18 cellular contexts compared by ENCODE assay signal in genomic region chr18:4802296-4802695, GRCh38.
DNase-seq lines count a peak whose midpoint lies in the region; ATAC-seq and TF ChIP-seq lines count a peak whose summit lies in the region.
"Had no signal": no experiment of that assay in that cellular context is flagged by ENCODE, and none has a peak within 500 bp of the region (broad histone marks: within the 10 kb centered on the region; RNA-seq: fewer than 3 reads in every experiment).

No MANE protein-coding gene starts in this region.

- H3K9ac ChIP-seq in trophoblast cell (ENCODE audit: low read length) = no peak overlapping the region
- H3K9ac ChIP-seq: BLaER1 treated with 17β-estradiol and CSF1 and Interleukin-3, amounts not matched to agents 10 nM and 100 nM had no signal

- no peak overlapping the region for H2BK12ac ChIP-seq in trophoblast cell (ENCODE audit: low read length)

- no peak overlapping the region for H3K14ac ChIP-seq in trophoblast cell (ENCODE audit: low read length)

- H3K27ac ChIP-seq in trophoblast cell (ENCODE audit: low read depth, low read length) (no peak overlapping the region), upper lobe of right lung (no peak overlapping the region), transverse colon (no peak overlapping the region)
- H3K27ac ChIP-seq: 22Rv1; A549; BLaER1 treated with 17β-estradiol and CSF1 and Interleukin-3, amounts not matched to agents 10 nM and 100 nM; C4-2B had no signal

- no peak overlapping the region for H3K4me2 ChIP-seq in trophoblast cell (ENCODE audit: low read length)
- H3K4me2 ChIP-seq: A549; BLaER1 treated with 17β-estradiol and CSF1 and Interleukin-3, amounts not matched to agents 10 nM and 100 nM had no signal

- H3K36me3 ChIP-seq in trophoblast cell (ENCODE audit: control insufficient read depth in 1 of 2, insufficient read depth in 2 of 2, low read length in 2 of 2) (no peaks in the 10 kb centered on the region), upper lobe of right lung (no peaks in the 10 kb centered on the region), transverse colon (no peaks in the 10 kb centered on the region)
- H3K36me3 ChIP-seq: BLaER1 treated with 17β-estradiol and CSF1 and Interleukin-3, amounts not matched to agents 10 nM and 100 nM had no signal

- DNase-seq in GM12865 (ENCODE audit: low read depth) (peak; percentile 3), trophoblast cell (peak; percentile 27 to 71), upper lobe of right lung (no peak), transverse colon (no peak)
- DNase-seq: AML-193; Caco-2; Calu3; CD4-positive, alpha-beta T cell; CD8-positive, alpha-beta T cell; DMS79 treated with DMSO at 0.1 percent for 48 hours; GF-D8 had no signal

- no peak overlapping the region for H4K91ac ChIP-seq in trophoblast cell (ENCODE audit: low read depth, low read length)

- H3K79me1 ChIP-seq in trophoblast cell (ENCODE audit: low read length) = peaks cover 2% of the 10 kb centered on the region

- WGBS in trophoblast cell (ENCODE audit: extremely low coverage, insufficient coverage, insufficient read length) = no CpG with 5 or more reads among the region's 2 CpGs
- 55 to 60% methylated on average over 1 to 2 of the region's 2 CpGs for WGBS in transverse colon (ENCODE audit: low coverage in 1 of 2), 2 donors

- no peak for TF ChIP-seq POLR2A in transverse colon (IDR thresholded peaks at IDR 0.05)

- H2BK120ac ChIP-seq in trophoblast cell (ENCODE audit: insufficient read depth, low read length, poor library complexity) = no peak overlapping the region

- H2AFZ ChIP-seq in trophoblast cell (ENCODE audit: insufficient read depth, low read length, poor library complexity) = no peak overlapping the region

- in situ Hi-C loops in transverse colon (cut with MboI; ENCODE audit: low pct_ligation_motif_present in 1 of 4, low pct_unique_long_range_greater_than_20kb in 1 of 4, low sequenced_read_pairs in 3 of 4) = loop anchor here in 1 of 4 donors (25.0 kb wide), 1 partner anchor 110 kb away; no protein-coding TSS in a partner anchor

- intact Hi-C loops in upper lobe of right lung (cut with DNase I) = no loop called here
- intact Hi-C loops in transverse colon (cut with DNase I; ENCODE audit: low total_unique reads) = no loop called here

- peaks cover 4% of the 10 kb centered on the region for H3K9me3 ChIP-seq in trophoblast cell (ENCODE audit: insufficient read depth, low read depth, low read length)
- no peaks in the 10 kb centered on the region for H3K9me3 ChIP-seq in upper lobe of right lung
- no peaks in the 10 kb centered on the region for H3K9me3 ChIP-seq in transverse colon
- H3K9me3 ChIP-seq: A549, Caco-2 had no signal

- TF ChIP-seq EP300 in transverse colon (IDR thresholded peaks at IDR 0.05; ENCODE audit: low read depth) = no peak

- H3K79me2 ChIP-seq in trophoblast cell (ENCODE audit: control insufficient read depth, insufficient read depth, low read length, poor library complexity) = no peaks in the 10 kb centered on the region

- H3K23ac ChIP-seq in trophoblast cell (ENCODE audit: low read length) = no peak overlapping the region

- ATAC-seq in upper lobe of right lung (peak; percentile 9), GM19467 (IDR thresholded peaks at IDR 0.05; ENCODE audit: unreplicated experiment) (no peak), GM18519 (IDR thresholded peaks at IDR 0.05; ENCODE audit: low FRiP score, unreplicated experiment) (no peak)
- ATAC-seq: A549; CD8-positive, alpha-beta T cell; GM12878 had no signal

- H3K4me1 ChIP-seq in trophoblast cell (ENCODE audit: control insufficient read depth in 1 of 2, insufficient read depth in 2 of 2, low read length in 2 of 2) (no peaks in the 10 kb centered on the region), upper lobe of right lung (no peaks in the 10 kb centered on the region), transverse colon (no peaks in the 10 kb centered on the region)
- H3K4me1 ChIP-seq: A549; BLaER1 treated with 17β-estradiol and CSF1 and Interleukin-3, amounts not matched to agents 10 nM and 100 nM; Caco-2 had no signal

- H4K8ac ChIP-seq in trophoblast cell (ENCODE audit: low read depth, low read length) = no peak overlapping the region

- no peak overlapping the region for H3K4me3 ChIP-seq in GM12865 (ENCODE audit: low read depth, low read length)
- no peak overlapping the region for H3K4me3 ChIP-seq in trophoblast cell (ENCODE audit: low read depth, low read length)
- no peak overlapping the region for H3K4me3 ChIP-seq in upper lobe of right lung
- H3K4me3 ChIP-seq in transverse colon = no peak overlapping the region
- H3K4me3 ChIP-seq: A549; BLaER1 treated with 17β-estradiol and CSF1 and Interleukin-3, amounts not matched to agents 10 nM and 100 nM; GM12878 had no signal

- no peak overlapping the region for H2BK5ac ChIP-seq in trophoblast cell (ENCODE audit: low read depth, low read length, poor library complexity)

- no peak overlapping the region for H3K4ac ChIP-seq in trophoblast cell (ENCODE audit: low read depth, low read length)

- no peak for TF ChIP-seq CTCF in GM12865 (IDR thresholded peaks at IDR 0.05; ENCODE audit: insufficient read depth, low read depth, low read length, missing control alignments)
- TF ChIP-seq CTCF in upper lobe of right lung (IDR thresholded peaks at IDR 0.05) = no peak
- no peak for TF ChIP-seq CTCF in transverse colon (IDR thresholded peaks at IDR 0.05)

- no peaks in the 10 kb centered on the region for H3K27me3 ChIP-seq in trophoblast cell (ENCODE audit: insufficient read depth, low read length)
- no peaks in the 10 kb centered on the region for H3K27me3 ChIP-seq in upper lobe of right lung
- no peaks in the 10 kb centered on the region for H3K27me3 ChIP-seq in transverse colon
- H3K27me3 ChIP-seq: BLaER1 treated with 17β-estradiol and CSF1 and Interleukin-3, amounts not matched to agents 10 nM and 100 nM had no signal

- H4K12ac ChIP-seq in trophoblast cell (ENCODE audit: low read depth, low read length) = no peak overlapping the region

- H2AK5ac ChIP-seq in trophoblast cell (ENCODE audit: low read length) = no peak overlapping the region

- no peak overlapping the region for H3K18ac ChIP-seq in trophoblast cell (ENCODE audit: low read length)

Comparison
In these comparisons a context has a peak if more than half of its experiments do, and no peak if none do; other contexts are left out.
1. DNase-seq: peak in GM12865 (single experiment) and trophoblast cell (2 of 2); none in upper lobe of right lung (single experiment) and transverse colon (single experiment).